Comparison of ENCODE assay signal across 9 cellular contexts in genomic region chr19:17576758-17577532, GRCh38. TPM values are rescaled to one million over a fixed set of nuclear protein-coding genes. Genes with fewer than 3 reads are reported as not detected.
DNase-seq lines count a peak whose midpoint lies in the region; ATAC-seq and TF ChIP-seq lines count a peak whose summit lies in the region.
"Had no signal": no experiment of that assay in that cellular context is flagged by ENCODE, and none has a peak within 500 bp of the region (broad histone marks: within the 10 kb centered on the region; RNA-seq: fewer than 3 reads in every experiment).

No MANE protein-coding gene starts in this region.

- ATAC-seq in SK-N-SH treated with all-trans-retinoic acid at 6 μM for 48 hours (peak; percentile 52), GM19455 (IDR thresholded peaks at IDR 0.05; ENCODE audit: unreplicated experiment) (no peak)

- no peaks in the 10 kb centered on the region for H3K4me1 Mint-ChIP-seq in chondrocyte (ENCODE audit: low read depth)

- H3K27ac Mint-ChIP-seq in chondrocyte (ENCODE audit: unreplicated experiment), result no peak overlapping the region

- H3K4me3 Mint-ChIP-seq in chondrocyte (ENCODE audit: unreplicated experiment), result no peak overlapping the region

- peak; percentile 62 for DNase-seq in stimulated activated CD4-positive, alpha-beta T cell treated with anti-CD3 and anti-CD28 coated beads, Interleukin-1b, Interleukin-23, amount 100 ng/mL, for 48 hours
- DNase-seq in stimulated activated CD4-positive, alpha-beta T cell treated with anti-CD3 and anti-CD28 coated beads, Interleukin-4, amount 100 ng/mL, for 4 hours, result no peak
- DNase-seq in iPS DF 4.7 (ENCODE audit: extremely low read depth, low spot score), result peak; percentile 89
- DNase-seq in NCI-H1105 (lab: John Stamatoyannopoulos, UW), result no peak
- no peak for DNase-seq in chondrocyte (ENCODE audit: low spot score)
- DNase-seq in NCI-H1092 (lab: John Stamatoyannopoulos, UW), result no peak
- DNase-seq: NCI-H1417 treated with DMSO at 0.1 percent for 48 hours had no signal

- no peaks in the 10 kb centered on the region for H3K9me3 Mint-ChIP-seq in chondrocyte (ENCODE audit: low read depth)

- no peak for TF ChIP-seq CTCF in chondrocyte (IDR thresholded peaks at IDR 0.05)

- H3K36me3 Mint-ChIP-seq in chondrocyte (ENCODE audit: low read depth), result peaks cover 36% of the 10 kb centered on the region

- no peaks in the 10 kb centered on the region for H3K27me3 Mint-ChIP-seq in chondrocyte (ENCODE audit: low read depth)

TF ChIP-seq in SK-N-SH treated with all-trans-retinoic acid at 6 μM for 48 hours, 23 proteins besides CTCF, POLR2A, EP300 and RAD21:
- TF ChIP-seq ZNF565 (CRISPR knock-in tag; conservative IDR thresholded peaks at IDR 0.05; ENCODE audit: low read depth), result no peak
- TF ChIP-seq SNAI2 (CRISPR knock-in tag; IDR thresholded peaks at IDR 0.05), result no peak
- TF ChIP-seq ARNTL (CRISPR knock-in tag; IDR thresholded peaks at IDR 0.05; ENCODE audit: borderline replicate concordance, low read depth), result no peak
- no peak for TF ChIP-seq CREB5 (CRISPR knock-in tag; IDR thresholded peaks at IDR 0.05; ENCODE audit: low read depth)
- TF ChIP-seq ZNF8 (CRISPR knock-in tag; IDR thresholded peaks at IDR 0.05), result no peak
- TF ChIP-seq POU6F1 (CRISPR knock-in tag; IDR thresholded peaks at IDR 0.05; ENCODE audit: borderline replicate concordance, low read depth), result no peak

RNA-seq across cellular contexts. Expression of gene COLGALT1, which starts 21.5 kb away (rescaled TPM):
- 113 to 146 TPM (median 140 TPM) in 3 replicates for total RNA-seq in chondrocyte

Comparison
In these comparisons a context has a peak if more than half of its experiments do, and no peak if none do; other contexts are left out.
1. DNase-seq: peak in stimulated activated CD4-positive, alpha-beta T cell treated with anti-CD3 and anti-CD28 coated beads, Interleukin-1b, Interleukin-23, amount 100 ng/mL, for 48 hours (single experiment) and iPS DF 4.7 (single experiment); none in stimulated activated CD4-positive, alpha-beta T cell treated with anti-CD3 and anti-CD28 coated beads, Interleukin-4, amount 100 ng/mL, for 4 hours (0 of 2), NCI-H1105 (single experiment), chondrocyte (single experiment) and NCI-H1092 (single experiment).